Comparison of ENCODE assay signal across 27 cellular contexts in genomic region chr15:27449940-27450339, GRCh38.
"Had no signal": no experiment of that assay in that cellular context is flagged by ENCODE, and none has a peak within 500 bp of the region (broad histone marks: within the 10 kb centered on the region; RNA-seq: fewer than 3 reads in every experiment).

No MANE protein-coding gene starts in this region.

- H3K4me1 Mint-ChIP-seq: activated naive CD8-positive, alpha-beta T cell treated with anti-CD3 and anti-CD28 coated beads for 36 hours; memory B cell; natural killer cell; stimulated activated effector memory CD8-positive, alpha-beta T cell treated with anti-CD3 and anti-CD28 coated beads, Interleukin-12 subunit alpha, Interleukin-12 subunit beta, amount 100 ng/mL, for 72 hours had no signal

- H3K36me3 Mint-ChIP-seq: activated naive CD8-positive, alpha-beta T cell treated with anti-CD3 and anti-CD28 coated beads for 36 hours; memory B cell; natural killer cell; stimulated activated effector memory CD8-positive, alpha-beta T cell treated with anti-CD3 and anti-CD28 coated beads, Interleukin-12 subunit alpha, Interleukin-12 subunit beta, amount 100 ng/mL, for 72 hours had no signal

- H3K4me1 ChIP-seq: adrenal gland, body of pancreas, gastroesophageal sphincter, right lobe of liver, uterus had no signal

- H3K27me3 Mint-ChIP-seq: effector memory CD8-positive, alpha-beta T cell; memory B cell; stimulated activated naive CD8-positive, alpha-beta T cell treated with anti-CD3 and anti-CD28 coated beads, Interleukin-15, Interleukin-2, amounts not matched to agents 100 ng/mL and 50 ng/mL, for 24 hours had no signal

- H3K4me3 ChIP-seq: adrenal gland, body of pancreas, coronary artery, dorsolateral prefrontal cortex, gastroesophageal sphincter, right lobe of liver, thoracic aorta, uterus had no signal

- H3K27me3 ChIP-seq: adrenal gland, body of pancreas, dorsolateral prefrontal cortex, gastroesophageal sphincter, right lobe of liver, uterus had no signal

- H3K36me3 ChIP-seq: adrenal gland, gastroesophageal sphincter, right lobe of liver, thoracic aorta, uterus had no signal

- H3K4me3 Mint-ChIP-seq: activated naive CD8-positive, alpha-beta T cell treated with anti-CD3 and anti-CD28 coated beads for 36 hours; effector memory CD8-positive, alpha-beta T cell; memory B cell; natural killer cell; stimulated activated effector memory CD8-positive, alpha-beta T cell treated with anti-CD3 and anti-CD28 coated beads, Interleukin-12 subunit alpha, Interleukin-12 subunit beta, amount 100 ng/mL, for 72 hours; stimulated activated naive CD8-positive, alpha-beta T cell treated with anti-CD3 and anti-CD28 coated beads, Interleukin-15, Interleukin-2, amounts not matched to agents 100 ng/mL and 50 ng/mL, for 24 hours; T-helper 2 cell treated with Interferon-gamma antibody and Interleukin-4, amounts not matched to agents 5 μg/mL and 100 μg/mL, for 36 hours had no signal

- ATAC-seq: body of pancreas; effector memory CD8-positive, alpha-beta T cell; gastroesophageal sphincter; natural killer cell; right lobe of liver; stimulated activated effector memory CD8-positive, alpha-beta T cell treated with anti-CD3 and anti-CD28 coated beads, Interleukin-12 subunit alpha, Interleukin-12 subunit beta, amount 100 ng/mL, for 72 hours had no signal

- H3K27ac Mint-ChIP-seq: activated naive CD8-positive, alpha-beta T cell treated with anti-CD3 and anti-CD28 coated beads for 36 hours; effector memory CD8-positive, alpha-beta T cell; memory B cell; natural killer cell; stimulated activated effector memory CD8-positive, alpha-beta T cell treated with anti-CD3 and anti-CD28 coated beads, Interleukin-12 subunit alpha, Interleukin-12 subunit beta, amount 100 ng/mL, for 72 hours; stimulated activated naive CD8-positive, alpha-beta T cell treated with anti-CD3 and anti-CD28 coated beads, Interleukin-15, Interleukin-2, amounts not matched to agents 100 ng/mL and 50 ng/mL, for 24 hours; T-helper 2 cell treated with Interferon-gamma antibody and Interleukin-4, amounts not matched to agents 5 μg/mL and 100 μg/mL, for 36 hours had no signal

- H3K9me3 ChIP-seq: adrenal gland, body of pancreas, gastroesophageal sphincter, right lobe of liver, thoracic aorta, uterus had no signal

- H3K27ac ChIP-seq: adrenal gland, body of pancreas, coronary artery, gastroesophageal sphincter, right lobe of liver, thoracic aorta, uterus, VCaP had no signal

- DNase-seq: activated CD4-positive, alpha-beta T cell treated with anti-CD3 and anti-CD28 coated beads for 4 hours; activated CD4-positive, alpha-beta T cell treated with anti-CD3 and anti-CD28 coated beads, Interleukin-2, amount 50 U/mL, for 4 hours; activated CD8-positive, alpha-beta memory T cell treated with anti-CD3 and anti-CD28 coated beads for 24 hours; activated effector memory CD4-positive, alpha-beta T cell treated with Interleukin-2 at 50 U/mL for 16 hours; activated naive CD4-positive, alpha-beta T cell treated with Interleukin-2 at 50 U/mL for 16 hours; activated naive CD8-positive, alpha-beta T cell treated with anti-CD3 and anti-CD28 coated beads for 36 hours; adrenal gland; aorta; body of pancreas; effector memory CD8-positive, alpha-beta T cell; hippocampal formation; natural killer cell; right lobe of liver; stimulated activated CD4-positive, alpha-beta T cell treated with anti-CD3 and anti-CD28 coated beads, Interleukin-12 subunit alpha, Interleukin-12 subunit beta, amount 100 ng/mL, for 4 hours; stimulated activated CD4-positive, alpha-beta T cell treated with anti-CD3 and anti-CD28 coated beads, Interleukin-4, amount 100 ng/mL, for 1 hour; T-helper 1 cell; trophoblast cell; uterus had no signal
